ENCODE assay signal across 12 cellular contexts in genomic region chr21:44463716-44464115, GRCh38.
"Had no signal": no experiment of that assay in that cellular context is flagged by ENCODE, and none has a peak within 500 bp of the region (broad histone marks: within the 10 kb centered on the region; RNA-seq: fewer than 3 reads in every experiment).

No MANE protein-coding gene starts in this region.

- H3K27ac ChIP-seq: colonic mucosa, neutrophil, tibial artery had no signal

- H3K4me3 ChIP-seq: colonic mucosa, tibial artery had no signal

- H3K36me3 ChIP-seq: colonic mucosa, neutrophil, tibial artery had no signal

- H3K4me1 ChIP-seq: colonic mucosa had no signal

- H3K9me3 ChIP-seq: colonic mucosa, neutrophil, tibial artery had no signal

- H3K27me3 ChIP-seq: colonic mucosa, neutrophil had no signal

- DNase-seq: activated CD4-positive, alpha-beta T cell treated with anti-CD3 and anti-CD28 coated beads, Interleukin-2, amount 50 U/mL, for 48 hours; activated CD4-positive, CD25-positive, alpha-beta regulatory T cell treated with anti-CD3 and anti-CD28 coated beads, Interleukin-2, amount 50 U/mL, for 72 hours; activated naive CD8-positive, alpha-beta T cell treated with anti-CD3 and anti-CD28 coated beads, Interleukin-2, amount 10 ng/mL, durations not matched to agents 7 days and 5 days; activated T-cell treated with anti-CD3 and anti-CD28 coated beads, Interleukin-2, amount 50 U/mL, for 48 hours; colonic mucosa; midbrain; naive B cell; SIG-M5; stimulated activated CD4-positive, alpha-beta T cell treated with anti-CD3 and anti-CD28 coated beads, Interleukin-15, amount 100 ng/mL, for 24 hours; stimulated activated CD4-positive, alpha-beta T cell treated with anti-CD3 and anti-CD28 coated beads, Interleukin-4, amount 100 ng/mL, for 4 hours; tibial artery had no signal
